9 cellular contexts compared by ENCODE assay signal in the genomic region with DNA sequence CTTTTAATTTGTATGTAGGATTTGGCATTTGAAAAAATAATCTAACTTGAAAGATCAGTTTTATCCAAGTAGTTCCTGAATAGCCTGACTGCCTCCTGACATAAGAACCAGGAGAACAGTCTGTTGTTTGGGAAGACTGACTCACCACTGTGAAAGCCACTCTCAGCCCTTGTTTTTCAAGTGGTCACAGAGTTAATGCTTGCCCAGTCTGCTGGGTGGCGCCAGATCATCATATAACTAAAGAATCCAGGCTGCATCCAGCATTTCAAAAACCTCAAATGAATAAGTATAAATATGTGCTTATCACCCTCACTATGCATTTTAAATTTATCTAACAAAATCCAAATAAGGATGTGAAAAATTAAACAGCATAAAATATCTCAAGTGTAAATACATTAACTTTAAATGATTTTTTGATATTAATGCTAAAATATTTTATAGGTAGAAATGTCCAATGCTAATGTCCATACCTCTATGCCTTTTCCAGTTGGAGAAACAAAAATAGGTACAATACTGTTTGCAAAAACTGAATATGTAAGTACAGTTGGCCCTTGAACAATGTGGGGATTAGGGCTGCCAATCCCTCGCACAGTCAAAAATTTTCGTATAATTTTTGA. TPM values are rescaled to one million over a fixed set of nuclear protein-coding genes. Genes with fewer than 3 reads are reported as not detected.
A peak's percentile ranks its signal among the peaks of the same experiment; 100 is the strongest.
DNase-seq lines count a peak whose midpoint lies in the region; ATAC-seq, FAIRE-seq and TF ChIP-seq lines count a peak whose summit lies in the region.
"Had no signal": no experiment of that assay in that cellular context is flagged by ENCODE, and none has a peak within 500 bp of the region (broad histone marks: within the 10 kb centered on the region; RNA-seq: fewer than 3 reads in every experiment).

No MANE protein-coding gene starts in this region.

- CTCF ChIA-PET in OCI-LY7 (lab: Charles Lee; ENCODE audit: unreplicated experiment) (no interaction called here), endothelial cell of umbilical vein (lab: Charles Lee) (no interaction called here)

- peaks cover 2% of the 10 kb centered on the region for H3K9me3 Mint-ChIP-seq in stimulated activated effector memory CD8-positive, alpha-beta T cell treated with anti-CD3 and anti-CD28 coated beads, Interleukin-12 subunit alpha, Interleukin-12 subunit beta, amount 100 ng/mL, for 72 hours

- H3K9me2 ChIP-seq in OCI-LY7 (ENCODE audit: insufficient read depth, low read length), result no peaks in the 10 kb centered on the region

- no peak overlapping the region for H3K27ac ChIP-seq in OCI-LY7 (ENCODE audit: low read depth, low read length, poor library complexity, severe bottlenecking)
- no peak overlapping the region for H3K27ac ChIP-seq in endothelial cell of umbilical vein (ENCODE audit: insufficient read depth, low read depth, low read length)

- H3K4me2 ChIP-seq in OCI-LY7 (ENCODE audit: low read length) (no peak overlapping the region), endothelial cell of umbilical vein (ENCODE audit: insufficient read depth, low read length) (no peak overlapping the region)

- no peak for FAIRE-seq in endothelial cell of umbilical vein (lab: Jason Lieb, UNC)

- ATAC-seq in stimulated activated effector memory CD8-positive, alpha-beta T cell treated with anti-CD3 and anti-CD28 coated beads, Interleukin-12 subunit alpha, Interleukin-12 subunit beta, amount 100 ng/mL, for 72 hours, result no peak
- ATAC-seq in GM21825 (IDR thresholded peaks at IDR 0.05; ENCODE audit: unreplicated experiment), result no peak

- H3K9me3 ChIP-seq in OCI-LY7 (ENCODE audit: low read length) (no peaks in the 10 kb centered on the region), endothelial cell of umbilical vein (replicated peaks; ENCODE audit: control insufficient read depth, insufficient read depth, low read length) (no peaks in the 10 kb centered on the region)

- no peaks in the 10 kb centered on the region for H3K36me3 Mint-ChIP-seq in stimulated activated effector memory CD8-positive, alpha-beta T cell treated with anti-CD3 and anti-CD28 coated beads, Interleukin-12 subunit alpha, Interleukin-12 subunit beta, amount 100 ng/mL, for 72 hours

- POLR2A ChIA-PET in OCI-LY7 (lab: Charles Lee), result interaction anchor here (0.6 to 0.7 kb wide), 2 partner anchors 34 to 494 kb away, joined by 3 read pairs; no protein-coding TSS in a partner anchor
- POLR2A ChIA-PET in endothelial cell of umbilical vein (lab: Charles Lee), result no interaction called here

- intact Hi-C loops in OCI-LY7 (cut with micrococcal nuclease; ENCODE audit: unreplicated experiment), result loop anchor here (2.0 kb wide), 1 partner anchor 634 kb away; no protein-coding TSS in a partner anchor
- intact Hi-C loops in endothelial cell of umbilical vein (cut with micrococcal nuclease), result loop anchor here (1.0 kb wide), 2 partner anchors 277 to 475 kb away; no protein-coding TSS in a partner anchor

- no peak overlapping the region for H3K4me3 Mint-ChIP-seq in stimulated activated effector memory CD8-positive, alpha-beta T cell treated with anti-CD3 and anti-CD28 coated beads, Interleukin-12 subunit alpha, Interleukin-12 subunit beta, amount 100 ng/mL, for 72 hours

- TF ChIP-seq EP300 in Ishikawa (IDR thresholded peaks at IDR 0.05; ENCODE audit: borderline replicate concordance), result no peak

- H3K4me1 Mint-ChIP-seq in stimulated activated effector memory CD8-positive, alpha-beta T cell treated with anti-CD3 and anti-CD28 coated beads, Interleukin-12 subunit alpha, Interleukin-12 subunit beta, amount 100 ng/mL, for 72 hours, result no peaks in the 10 kb centered on the region

- no peaks in the 10 kb centered on the region for H3K4me1 ChIP-seq in OCI-LY7 (ENCODE audit: insufficient read depth, low read length, poor library complexity, severe bottlenecking)
- H3K4me1 ChIP-seq in endothelial cell of umbilical vein (ENCODE audit: control insufficient read depth, extremely low read depth, insufficient read depth, low read length), result no peaks in the 10 kb centered on the region

- H3K9me1 ChIP-seq in endothelial cell of umbilical vein (replicated peaks; ENCODE audit: control insufficient read depth, extremely low read depth, insufficient read depth, low read length), result no peaks in the 10 kb centered on the region

- no peak for DNase-seq in GM06990 (ENCODE audit: extremely low read depth, insufficient read length)
- DNase-seq in OCI-LY7 (ENCODE audit: low spot score), result peak; percentile 41
- peak; percentile 44 for DNase-seq in endothelial cell of umbilical vein (ENCODE audit: low read depth, low spot score)
- peak; percentile 60 for DNase-seq in middle frontal gyrus (ENCODE audit: extremely low spot score, low spot score)
- no peak for DNase-seq in stimulated activated effector memory CD8-positive, alpha-beta T cell treated with anti-CD3 and anti-CD28 coated beads, Interleukin-12 subunit alpha, Interleukin-12 subunit beta, amount 100 ng/mL, for 72 hours (ENCODE audit: low spot score in 2 of 2)
- DNase-seq in effector CD8-positive, alpha-beta T cell (lab: John Stamatoyannopoulos, UW), result no peak

- BruUV-seq in OCI-LY7 (replicated peaks; lab: Mats Ljungman, UMichigan) (no TSS peak), endothelial cell of umbilical vein (replicated peaks; lab: Mats Ljungman, UMichigan) (no TSS peak)

- H3K27ac Mint-ChIP-seq in stimulated activated effector memory CD8-positive, alpha-beta T cell treated with anti-CD3 and anti-CD28 coated beads, Interleukin-12 subunit alpha, Interleukin-12 subunit beta, amount 100 ng/mL, for 72 hours, result no peak overlapping the region

- H3K4me3 ChIP-seq in GM06990 (replicated peaks; ENCODE audit: low read depth, low read length), result no peak overlapping the region
- no peak overlapping the region for H3K4me3 ChIP-seq in OCI-LY7 (ENCODE audit: low read depth, low read length, poor library complexity, severe bottlenecking)
- H3K4me3 ChIP-seq in endothelial cell of umbilical vein (replicated peaks in 1 of 3; ENCODE audit: insufficient read depth in 1 of 3, low read depth in 1 of 3, low read length in 3 of 3), result no peak overlapping the region

- no peak for TF ChIP-seq POLR2A in endothelial cell of umbilical vein (IDR thresholded peaks at IDR 0.05; ENCODE audit: low read depth, low read length)

- dilution Hi-C loops in endothelial cell of umbilical vein (cut with MboI; ENCODE audit: extremely low pct_ligation_motif_present, low sequenced_read_pairs), result no loop called here

- TF ChIP-seq RAD21 in Ishikawa (IDR thresholded peaks at IDR 0.05; ENCODE audit: low read depth), result peak; percentile 80

- TF ChIP-seq CTCF in GM06990 (IDR thresholded peaks at IDR 0.05; ENCODE audit: insufficient read depth, low read length, poor library complexity, severe bottlenecking) (peak; percentile 26), OCI-LY7 (conservative IDR thresholded peaks at IDR 0.05; ENCODE audit: low read length) (peak; percentile 74), endothelial cell of umbilical vein (IDR thresholded peaks at IDR 0.05; ENCODE audit: extremely low read depth in 1 of 2, insufficient read depth in 1 of 2, low read depth in 1 of 2, low read length in 2 of 2) (peak; percentile 9 to 25)

- H3K36me3 ChIP-seq in GM06990 (ENCODE audit: control insufficient read depth, insufficient read depth, low read length) (no peaks in the 10 kb centered on the region), OCI-LY7 (ENCODE audit: insufficient read depth, low read length) (no peaks in the 10 kb centered on the region), endothelial cell of umbilical vein (ENCODE audit: control insufficient read depth in 2 of 2, extremely low read depth in 1 of 2, insufficient read depth in 2 of 2, low read length in 2 of 2) (no peaks in the 10 kb centered on the region)

- H3K9ac ChIP-seq in endothelial cell of umbilical vein (replicated peaks; ENCODE audit: extremely low read depth, insufficient read depth, low read length), result no peak overlapping the region

- H4K20me1 ChIP-seq in OCI-LY7 (ENCODE audit: insufficient read depth, low read length) (no peaks in the 10 kb centered on the region), endothelial cell of umbilical vein (replicated peaks; ENCODE audit: control insufficient read depth, extremely low read depth, insufficient read depth, low read length) (no peaks in the 10 kb centered on the region)

- H3K79me2 ChIP-seq in OCI-LY7 (ENCODE audit: insufficient read depth, low read depth, low read length) (no peaks in the 10 kb centered on the region), endothelial cell of umbilical vein (ENCODE audit: control insufficient read depth, insufficient read depth, low read length) (no peaks in the 10 kb centered on the region)

- H2AFZ ChIP-seq in OCI-LY7 (ENCODE audit: low read length) (no peak overlapping the region), endothelial cell of umbilical vein (ENCODE audit: low read depth, low read length) (no peak overlapping the region)

- H3K27me3 ChIP-seq in GM06990 (replicated peaks; ENCODE audit: control insufficient read depth, insufficient read depth, low read length) (no peaks in the 10 kb centered on the region), endothelial cell of umbilical vein (ENCODE audit: control insufficient read depth in 2 of 2, insufficient read depth in 2 of 2, low read length in 2 of 2) (no peaks in the 10 kb centered on the region)

TF ChIP-seq in Ishikawa, 13 proteins besides CTCF, POLR2A, EP300 and RAD21 (continues in another document):
- no peak for TF ChIP-seq TEAD4 (IDR thresholded peaks at IDR 0.05)
- TF ChIP-seq YY1 (IDR thresholded peaks at IDR 0.05; ENCODE audit: low read depth), result no peak
- no peak for TF ChIP-seq FOXM1 (IDR thresholded peaks at IDR 0.05; ENCODE audit: borderline replicate concordance, low read depth)
- TF ChIP-seq ZBTB7A (IDR thresholded peaks at IDR 0.05; ENCODE audit: low read depth), result no peak

TF ChIP-seq in endothelial cell of umbilical vein, 7 proteins besides CTCF, POLR2A, EP300 and RAD21 (continues in another document):
- TF ChIP-seq EZH2 (IDR thresholded peaks at IDR 0.05; ENCODE audit: borderline replicate concordance, low read depth, low read length, severe bottlenecking), result no peak
- no peak for TF ChIP-seq FOS (IDR thresholded peaks at IDR 0.05; ENCODE audit: borderline replicate concordance, insufficient read depth, low read length)
- no peak for TF ChIP-seq MAX (IDR thresholded peaks at IDR 0.05; ENCODE audit: insufficient read depth, insufficient read length)
- TF ChIP-seq JUN (IDR thresholded peaks at IDR 0.05; ENCODE audit: borderline replicate concordance, insufficient read depth, insufficient read length, low read depth), result no peak
- TF ChIP-seq MYC (IDR thresholded peaks at IDR 0.05; ENCODE audit: low read depth, low read length), result no peak

RNA-seq across cellular contexts. Expression of gene ZBBX, which starts 26.9 kb away (rescaled TPM):
- not detected in 2 replicates for total RNA-seq in OCI-LY7 (2014; rRNA removed; shearing (Covaris generic))
- total RNA-seq in OCI-LY7 (2022), result not detected in 2 replicates
- not detected in 2 replicates for total RNA-seq in endothelial cell of umbilical vein
- not detected in 2 replicates for polyA plus RNA-seq in endothelial cell of umbilical vein
- not detected in 2 replicates for polyA plus RNA-seq in endothelial cell of umbilical vein (2011; cell fraction: cytosol; rRNA removed)
- polyA plus RNA-seq in endothelial cell of umbilical vein (2011; cell fraction: nucleus; rRNA removed), result 0.25 and 0.36 TPM in 2 replicates
- polyA plus RNA-seq in endothelial cell of umbilical vein (2012), result not detected in 2 replicates
- polyA minus RNA-seq in endothelial cell of umbilical vein, result not detected in 2 replicates
- not detected for polyA minus RNA-seq in endothelial cell of umbilical vein (2011; cell fraction: cytosol; rRNA and poly(A)+ RNA removed)
- not detected in 2 replicates for polyA minus RNA-seq in endothelial cell of umbilical vein (2011; cell fraction: nucleus; rRNA and poly(A)+ RNA removed)
- total RNA-seq: T-helper 1 cell treated with Interleukin-12 subunit alpha and Interleukin-12 subunit beta and Interleukin-4 antibody, amounts not matched to agents 30 ng/mL and 1 ng/mL, for 36 hours had no signal

Comparison
In these comparisons a context has a peak if more than half of its experiments do, and no peak if none do; other contexts are left out.
1. DNase-seq: peak in OCI-LY7 (single experiment), endothelial cell of umbilical vein (single experiment) and middle frontal gyrus (single experiment); none in GM06990 (single experiment), stimulated activated effector memory CD8-positive, alpha-beta T cell treated with anti-CD3 and anti-CD28 coated beads, Interleukin-12 subunit alpha, Interleukin-12 subunit beta, amount 100 ng/mL, for 72 hours (0 of 2) and effector CD8-positive, alpha-beta T cell (single experiment).
2. CTCF ChIP-seq: peak in every context shown above with its lines; median percentile 74 in OCI-LY7; 26 in GM06990; 17 in endothelial cell of umbilical vein.